21 cellular contexts compared by ENCODE assay signal in the genomic region with DNA sequence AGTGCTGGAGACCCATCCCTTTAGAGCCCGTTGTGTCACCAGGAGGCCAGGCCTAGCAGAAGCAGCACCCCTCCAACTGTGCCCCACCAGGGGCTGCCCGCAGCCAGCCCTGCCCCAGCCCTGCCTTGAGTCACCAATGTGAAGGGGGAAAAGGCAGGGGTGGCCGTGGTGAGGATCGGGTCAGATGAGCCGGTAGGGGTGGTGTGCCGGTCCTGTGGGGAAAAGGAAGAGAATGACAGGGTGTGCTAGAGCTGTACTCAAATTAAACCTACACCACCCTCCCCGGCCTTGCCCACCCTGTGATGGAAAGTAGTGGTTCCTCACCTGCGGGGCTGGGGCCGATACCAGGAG. TPM values are rescaled to one million over a fixed set of nuclear protein-coding genes. Genes with fewer than 3 reads are reported as not detected.
A peak's percentile ranks its signal among the peaks of the same experiment; 100 is the strongest.
DNase-seq lines count a peak whose midpoint lies in the region; ATAC-seq and TF ChIP-seq lines count a peak whose summit lies in the region.
"Had no signal": no experiment of that assay in that cellular context is flagged by ENCODE, and none has a peak within 500 bp of the region (broad histone marks: within the 10 kb centered on the region; RNA-seq: fewer than 3 reads in every experiment).

No MANE protein-coding gene starts in this region.

- no peaks in the 10 kb centered on the region for H3K9me3 Mint-ChIP-seq in endodermal cell
- no peaks in the 10 kb centered on the region for H3K9me3 Mint-ChIP-seq in stimulated activated naive B cell treated with anti-CD40 and anti-IgM and Interleukin-4, amounts not matched to agents 10 μg/mL and 1 μg/mL and 100 μg/mL, for 72 hours
- H3K9me3 Mint-ChIP-seq: CD8-positive, alpha-beta T cell had no signal

- intact Hi-C loops in Right ventricle myocardium inferior (cut with DNase I) (no loop called here), heart left ventricle (cut with DNase I) (loop anchor here in 4 of 10 donors (5.0 to 10.0 kb wide), 4 partner anchors 33 to 83 kb away; partner anchors contain the start of genes DDAH2 (in 2 of the 4) and LY6G5C (in 2 of the 4)), IMR-90 (cut with micrococcal nuclease) (no loop called here)

- H3K36me3 ChIP-seq in heart left ventricle = peaks cover 0 to 17% (median 0%) of the 10 kb centered on the region in 9 donors
- H3K36me3 ChIP-seq in IMR-90 (ENCODE audit: control insufficient read depth, insufficient read depth, low read length) = peaks cover 3% of the 10 kb centered on the region; the same call in 1 of the 2 replicates
- no peaks in the 10 kb centered on the region for H3K36me3 ChIP-seq in endodermal cell (ENCODE audit: control insufficient read depth, insufficient read depth, low read length)

- TF ChIP-seq POLR2A in heart left ventricle (IDR thresholded peaks at IDR 0.05) (no peak), IMR-90 (IDR thresholded peaks at IDR 0.05; ENCODE audit: low read depth, low read length) (no peak)

- no peak overlapping the region for H3K4ac ChIP-seq in IMR-90 (ENCODE audit: low read depth, low read length)

- no peak overlapping the region for H4K91ac ChIP-seq in IMR-90 (ENCODE audit: insufficient read depth, low read depth, low read length)

- CTCF ChIA-PET in IMR-90 (lab: Yijun Ruan, JAX) = no interaction called here

- no peak overlapping the region for H2BK15ac ChIP-seq in IMR-90 (ENCODE audit: low read depth, low read length)

- no peak overlapping the region for H3K18ac ChIP-seq in IMR-90 (ENCODE audit: low read depth, low read length)

- no peak for ATAC-seq in Right ventricle myocardium inferior
- no peak for ATAC-seq in heart left ventricle
- ATAC-seq in IMR-90 (ENCODE audit: low read depth) = no peak
- no peak for ATAC-seq in stimulated activated naive B cell treated with anti-CD40 and anti-IgM and Interleukin-4, amounts not matched to agents 10 μg/mL and 1 μg/mL and 100 μg/mL, for 72 hours (replicated peaks)
- ATAC-seq: CD8-positive, alpha-beta T cell had no signal

- H3K23ac ChIP-seq in IMR-90 (ENCODE audit: low read depth, low read length) = no peak overlapping the region

- no peak overlapping the region for H3K27ac ChIP-seq in heart left ventricle
- H3K27ac ChIP-seq in IMR-90 (ENCODE audit: insufficient read depth, low read length) = no peak overlapping the region
- no peak overlapping the region for H3K27ac ChIP-seq in endodermal cell (ENCODE audit: low read depth, low read length)
- H3K27ac ChIP-seq: 22Rv1, BLaER1, KMS-11 had no signal

- H3K56ac ChIP-seq in IMR-90 (ENCODE audit: extremely low read depth, insufficient read depth, low read length) = no peak overlapping the region

- H3K9me3 ChIP-seq in heart left ventricle = no peaks in the 10 kb centered on the region
- H3K9me3 ChIP-seq in IMR-90 (ENCODE audit: control insufficient read depth, insufficient read depth, low read length) = no peaks in the 10 kb centered on the region
- no peaks in the 10 kb centered on the region for H3K9me3 ChIP-seq in endodermal cell (ENCODE audit: control insufficient read depth, low read length)
- H3K9me3 ChIP-seq: BLaER1 had no signal

- no peaks in the 10 kb centered on the region for H3K79me1 ChIP-seq in IMR-90 (ENCODE audit: low read depth in 1 of 2, low read length in 2 of 2)

- H2BK120ac ChIP-seq in IMR-90 (ENCODE audit: low read depth, low read length) = no peak overlapping the region

- H3K4me3 ChIP-seq in heart left ventricle (no peak overlapping the region), IMR-90 (ENCODE audit: insufficient read depth, low read depth, low read length) (no peak overlapping the region), endodermal cell (ENCODE audit: low read length) (no peak overlapping the region)
- H3K4me3 ChIP-seq: BLaER1 had no signal

- peaks cover 9% of the 10 kb centered on the region for H3K9me1 ChIP-seq in IMR-90 (ENCODE audit: insufficient read depth, low read length)

- no peaks in the 10 kb centered on the region for H3K27me3 Mint-ChIP-seq in endodermal cell (ENCODE audit: insufficient read depth)
- H3K27me3 Mint-ChIP-seq in stimulated activated naive B cell treated with anti-CD40 and anti-IgM and Interleukin-4, amounts not matched to agents 10 μg/mL and 1 μg/mL and 100 μg/mL, for 72 hours = no peaks in the 10 kb centered on the region

- H2BK5ac ChIP-seq in IMR-90 (ENCODE audit: low read depth, low read length, poor library complexity, severe bottlenecking) = no peak overlapping the region

- H3K4me1 Mint-ChIP-seq in endodermal cell = peaks cover 18% of the 10 kb centered on the region
- peaks cover 8 to 13% of the 10 kb centered on the region in 2 donors for H3K4me1 Mint-ChIP-seq in stimulated activated naive B cell treated with anti-CD40 and anti-IgM and Interleukin-4, amounts not matched to agents 10 μg/mL and 1 μg/mL and 100 μg/mL, for 72 hours

- H3K4me1 ChIP-seq in heart left ventricle (peaks cover 0 to 32% (median 6%) of the 10 kb centered on the region in 12 donors), IMR-90 (ENCODE audit: control insufficient read depth, insufficient read depth, low read length) (peaks cover 4% of the 10 kb centered on the region), endodermal cell (ENCODE audit: control insufficient read depth, insufficient read depth, low read length) (no peaks in the 10 kb centered on the region)

- peak overlapping the region; percentile 41 for H3K27ac Mint-ChIP-seq in endodermal cell
- no peak overlapping the region for H3K27ac Mint-ChIP-seq in stimulated activated naive B cell treated with anti-CD40 and anti-IgM and Interleukin-4, amounts not matched to agents 10 μg/mL and 1 μg/mL and 100 μg/mL, for 72 hours
- H3K27ac Mint-ChIP-seq: CD8-positive, alpha-beta T cell had no signal

- H4K20me1 ChIP-seq in IMR-90 (ENCODE audit: insufficient read depth, low read length) = no peaks in the 10 kb centered on the region
- H4K20me1 ChIP-seq: BLaER1 had no signal

- BruUV-seq in IMR-90 (replicated peaks; lab: Mats Ljungman, UMichigan) = no TSS peak

- H3K9ac ChIP-seq in IMR-90 (ENCODE audit: low read depth, low read length) (no peak overlapping the region), endodermal cell (ENCODE audit: extremely low read depth, low read length, poor library complexity, severe bottlenecking) (no peak overlapping the region)
- H3K9ac ChIP-seq: BLaER1, KMS-11 had no signal

- no peak overlapping the region for H2AK5ac ChIP-seq in IMR-90 (ENCODE audit: low read depth, low read length)

- in situ Hi-C loops in IMR-90 (cut with MboI; ENCODE audit: low sequenced_read_pairs) = no loop called here

- TF ChIP-seq CTCF in heart left ventricle (IDR thresholded peaks at IDR 0.05) = no peak
- no peak for TF ChIP-seq CTCF in IMR-90 (conservative IDR thresholded peaks at IDR 0.05; ENCODE audit: low read depth, low read length)
- TF ChIP-seq CTCF in endodermal cell (conservative IDR thresholded peaks at IDR 0.05) = no peak

- H3K27me3 ChIP-seq in heart left ventricle (no peaks in the 10 kb centered on the region), IMR-90 (ENCODE audit: control insufficient read depth, insufficient read depth, low read length) (no peaks in the 10 kb centered on the region), endodermal cell (ENCODE audit: control insufficient read depth, insufficient read depth, low read length, poor library complexity, severe bottlenecking) (no peaks in the 10 kb centered on the region)
- H3K27me3 ChIP-seq: BLaER1 had no signal

- H4K8ac ChIP-seq in IMR-90 (ENCODE audit: low read depth in 2 of 2, low read length in 2 of 2) = no peak overlapping the region

- H2AK9ac ChIP-seq in IMR-90 (replicated peaks; ENCODE audit: low read depth, low read length, poor library complexity) = peak overlapping the region; percentile 59

- no peak overlapping the region for H3K4me2 ChIP-seq in IMR-90 (ENCODE audit: low read depth, low read length)
- H3K4me2 ChIP-seq: BLaER1, KMS-11 had no signal

- H2AFZ ChIP-seq in IMR-90 (replicated peaks; ENCODE audit: low read length, poor library complexity) = no peak overlapping the region

- no peak overlapping the region for H2BK20ac ChIP-seq in IMR-90 (ENCODE audit: low read depth, low read length)

- DNase-seq in Right ventricle myocardium inferior (ENCODE audit: missing footprints) (peak; percentile 56), heart left ventricle (no peak), IMR-90 (no peak), endodermal cell (no peak), NCI-H1417 treated with DMSO at 0.1 percent for 48 hours (lab: John Stamatoyannopoulos, UW) (no peak), kidney glomerular epithelial cell (lab: John Stamatoyannopoulos, UW) (no peak), NCI-H446 treated with DMSO at 0.1 percent for 48 hours (lab: John Stamatoyannopoulos, UW) (no peak)
- no peak for DNase-seq in stimulated activated naive B cell treated with anti-CD40 and anti-IgM and Interleukin-4, amounts not matched to agents 10 μg/mL and 1 μg/mL and 100 μg/mL, for 72 hours
- DNase-seq: ACHN; Calu3; CD8-positive, alpha-beta T cell; DMS153; GDM1; NCI-H1105 treated with DMSO at 0.1 percent for 48 hours; NCI-H1694; NCI-H2081 treated with DMSO at 0.1 percent for 48 hours; NCI-H2171 treated with DMSO at 0.1 percent for 48 hours; Right ventricle myocardium superior had no signal

- TF ChIP-seq RAD21 in IMR-90 (IDR thresholded peaks at IDR 0.05; ENCODE audit: low read length) = no peak

- no peak overlapping the region for H3K14ac ChIP-seq in IMR-90 (replicated peaks; ENCODE audit: low read depth, low read length)

- peak overlapping the region; percentile 51 for H3K4me3 Mint-ChIP-seq in endodermal cell
- H3K4me3 Mint-ChIP-seq in stimulated activated naive B cell treated with anti-CD40 and anti-IgM and Interleukin-4, amounts not matched to agents 10 μg/mL and 1 μg/mL and 100 μg/mL, for 72 hours = no peak overlapping the region
- H3K4me3 Mint-ChIP-seq: CD8-positive, alpha-beta T cell had no signal

- dilution Hi-C loops in IMR-90 (cut with HindIII; ENCODE audit: low sequenced_read_pairs, unreplicated experiment) = no loop called here

- H4K5ac ChIP-seq in IMR-90 (ENCODE audit: low read depth, low read length) = no peak overlapping the region

- WGBS in heart left ventricle, 4 donors = 87 to 96% (median 90%) methylated on average over 9 of the region's 9 CpGs
- no CpG with 5 or more reads among the region's 9 CpGs for WGBS in IMR-90 (ENCODE audit: extremely low coverage in 2 of 2, insufficient read length in 1 of 2), 2 experiments
- WGBS in endodermal cell (ENCODE audit: insufficient coverage in 1 of 2, insufficient read length in 1 of 2), 2 experiments = 92 to 100% methylated on average over 3 to 9 of the region's 9 CpGs

- POLR2A ChIA-PET in IMR-90 (lab: Charles Lee; ENCODE audit: unreplicated experiment) = no interaction called here

- peaks cover 19% of the 10 kb centered on the region for H3K36me3 Mint-ChIP-seq in endodermal cell (ENCODE audit: low read depth)
- H3K36me3 Mint-ChIP-seq in stimulated activated naive B cell treated with anti-CD40 and anti-IgM and Interleukin-4, amounts not matched to agents 10 μg/mL and 1 μg/mL and 100 μg/mL, for 72 hours = peaks cover 24 to 40% of the 10 kb centered on the region in 2 donors
- H3K36me3 Mint-ChIP-seq: CD8-positive, alpha-beta T cell had no signal

RNA-seq across cellular contexts. Expression of gene SAPCD1, which starts 3.1 kb away (rescaled TPM):
- total RNA-seq in Right ventricle myocardium inferior (0.57 TPM), heart left ventricle (1 to 10 TPM in 1 of 9 donors, under 1 TPM in 2, not detected in 6; 0.73 to 1.5 (median 0.76) TPM), IMR-90 (2012; rRNA removed) (not detected in 2 replicates), endodermal cell (1 to 10 TPM; 7.9 to 8.4 TPM)
- polyA plus RNA-seq in heart left ventricle (under 1 TPM; 0.35 to 0.50 TPM), IMR-90 (2012; rRNA removed) (2.2 and 2.3 TPM in 2 replicates)
- polyA plus RNA-seq in IMR-90 (2012; cell fraction: cytosol; rRNA removed) = 0.27 and 1.1 TPM in 2 replicates
- polyA plus RNA-seq in IMR-90 (2012; cell fraction: nucleus; rRNA removed; ENCODE audit: low replicate concordance) = 24.2 and 40.1 TPM in 2 replicates
- polyA plus RNA-seq in endodermal cell (2013, experiment 1 of 2) = 11.6 TPM
- polyA plus RNA-seq in endodermal cell (2013, experiment 2 of 2) = 9.9 TPM

RNA-seq across cellular contexts. Expression of gene VWA7, which starts 11.6 kb away (rescaled TPM):
- total RNA-seq in Right ventricle myocardium inferior (12.1 TPM), heart left ventricle (10 to 100 TPM in 7 of 9 donors, 1 to 10 TPM in 2; 8.0 to 25.8 (median 16.1) TPM), IMR-90 (2012; rRNA removed) (under 0.01 and 0.28 TPM in 2 replicates), endodermal cell (under 1 TPM; 0.64 to 0.95 TPM)
- polyA plus RNA-seq in heart left ventricle (1 to 10 TPM; 4.0 to 6.2 TPM), IMR-90 (2012; rRNA removed) (1.0 and 1.4 TPM in 2 replicates)
- polyA plus RNA-seq in IMR-90 (2012; cell fraction: cytosol; rRNA removed) = 0.60 and 1.2 TPM in 2 replicates
- 3.1 and 4.5 TPM in 2 replicates for polyA plus RNA-seq in IMR-90 (2012; cell fraction: nucleus; rRNA removed; ENCODE audit: low replicate concordance)
- 1.2 TPM for polyA plus RNA-seq in endodermal cell (2013, experiment 1 of 2)
- 0.70 TPM for polyA plus RNA-seq in endodermal cell (2013, experiment 2 of 2)

RNA-seq across cellular contexts. Expression of gene MSH5, which starts 25.7 kb away (rescaled TPM):
- total RNA-seq in Right ventricle myocardium inferior (2.0 TPM), heart left ventricle (1 to 10 TPM in 7 of 9 donors, under 1 TPM in 2; 0.44 to 8.4 (median 1.9) TPM), IMR-90 (2012; rRNA removed) (4.7 and 5.6 TPM in 2 replicates), endodermal cell (10 to 100 TPM; 35.7 to 57.2 TPM)
- polyA plus RNA-seq in heart left ventricle (1 to 10 TPM; 1.0 to 2.3 TPM), IMR-90 (2012; rRNA removed) (14.5 and 15.7 TPM in 2 replicates)
- 2.4 and 9.8 TPM in 2 replicates for polyA plus RNA-seq in IMR-90 (2012; cell fraction: cytosol; rRNA removed)
- 112 and 132 TPM in 2 replicates for polyA plus RNA-seq in IMR-90 (2012; cell fraction: nucleus; rRNA removed; ENCODE audit: low replicate concordance)
- polyA plus RNA-seq in endodermal cell (2013, experiment 1 of 2) = 61.1 TPM
- polyA plus RNA-seq in endodermal cell (2013, experiment 2 of 2) = 49.7 TPM

RNA-seq across cellular contexts. Expression of gene CLIC1, which starts 29.2 kb away (rescaled TPM):
- 102 TPM for total RNA-seq in Right ventricle myocardium inferior
- 100 to 1,000 TPM in 6 of 9 donors, 10 to 100 TPM in 3; 72.5 to 310 (median 124) TPM for total RNA-seq in heart left ventricle
- 100 to 1,000 TPM in 1 of 2 donors, 10 to 100 TPM in 1; 68.0 to 392 TPM for polyA plus RNA-seq in heart left ventricle
- total RNA-seq in IMR-90 (2012; rRNA removed) = 992 and 1,185 TPM in 2 replicates
- polyA plus RNA-seq in IMR-90 (2012; rRNA removed) = 692 and 706 TPM in 2 replicates
- polyA plus RNA-seq in IMR-90 (2012; cell fraction: cytosol; rRNA removed) = 504 and 583 TPM in 2 replicates
- polyA plus RNA-seq in IMR-90 (2012; cell fraction: nucleus; rRNA removed; ENCODE audit: low replicate concordance) = 164 and 178 TPM in 2 replicates
- 100 to 1,000 TPM; 289 to 380 TPM for total RNA-seq in endodermal cell
- 265 TPM for polyA plus RNA-seq in endodermal cell (2013, experiment 1 of 2)
- polyA plus RNA-seq in endodermal cell (2013, experiment 2 of 2) = 271 TPM

RNA-seq across cellular contexts. Expression of gene VARS1, which starts 30.0 kb away (rescaled TPM):
- total RNA-seq in Right ventricle myocardium inferior (29.7 TPM), heart left ventricle (10 to 100 TPM; 18.6 to 61.8 (median 26.1) TPM), IMR-90 (2012; rRNA removed) (32.2 and 41.2 TPM in 2 replicates), endodermal cell (10 to 100 TPM; 81.4 to 83.1 TPM)
- polyA plus RNA-seq in heart left ventricle (10 to 100 TPM; 21.9 to 54.6 TPM), IMR-90 (2012; rRNA removed) (39.6 and 42.0 TPM in 2 replicates)
- 25.0 and 31.3 TPM in 2 replicates for polyA plus RNA-seq in IMR-90 (2012; cell fraction: cytosol; rRNA removed)
- 49.4 and 162 TPM in 2 replicates for polyA plus RNA-seq in IMR-90 (2012; cell fraction: nucleus; rRNA removed; ENCODE audit: low replicate concordance)
- 76.2 TPM for polyA plus RNA-seq in endodermal cell (2013, experiment 1 of 2)
- 67.5 TPM for polyA plus RNA-seq in endodermal cell (2013, experiment 2 of 2)
